Comparison of ENCODE assay signal across 12 cellular contexts in the genomic region with DNA sequence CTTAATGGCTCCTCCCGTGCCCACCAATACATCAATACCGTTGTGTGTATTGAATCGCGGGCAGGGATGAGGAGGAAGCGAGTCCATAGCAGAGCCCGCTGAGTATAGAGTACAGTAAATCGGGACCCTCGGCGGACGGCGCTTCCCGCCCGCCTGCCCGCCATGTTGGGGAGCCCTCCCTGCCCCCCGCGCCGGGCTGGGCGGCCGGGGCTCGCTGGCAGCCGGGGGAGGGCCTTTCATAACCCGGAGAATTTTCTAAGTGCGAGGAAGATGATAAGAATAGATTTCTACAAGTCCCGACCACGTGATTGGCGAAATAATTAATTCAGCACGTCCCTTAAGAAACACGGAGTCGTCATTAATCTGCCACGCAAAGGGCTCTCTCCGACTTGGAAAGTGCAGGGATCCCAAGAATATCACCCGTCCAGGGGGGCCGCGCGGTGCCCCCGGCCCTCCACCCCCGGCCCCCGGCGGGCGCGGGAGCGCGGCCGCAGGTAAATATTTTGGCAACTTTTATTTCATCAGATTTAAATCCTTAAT. TPM values are rescaled to one million over a fixed set of nuclear protein-coding genes. Genes with fewer than 3 reads are reported as not detected.
DNase-seq lines count a peak whose midpoint lies in the region; ATAC-seq and TF ChIP-seq lines count a peak whose summit lies in the region.
"Had no signal": no experiment of that assay in that cellular context is flagged by ENCODE, and none has a peak within 500 bp of the region (broad histone marks: within the 10 kb centered on the region; RNA-seq: fewer than 3 reads in every experiment).

TSS of gene HOXD3 (plus strand) at position 349 of the 540 bp plus-strand sequence. CDS start 11,808 bp downstream, outside the sequence.

- TF ChIP-seq RAD21 in SK-N-SH (IDR thresholded peaks at IDR 0.05; ENCODE audit: low read length) = no peak

- H3K4me3 Mint-ChIP-seq in activated CD4-positive, alpha-beta T cell treated with anti-CD3 and anti-CD28 coated beads, Interleukin-2, amount 10 ng/mL, durations not matched to agents 7 days and 5 days = peak within 1 kb of the TSS; percentile 43
- H3K4me3 Mint-ChIP-seq in stimulated activated naive CD8-positive, alpha-beta T cell treated with anti-CD3 and anti-CD28 coated beads, Interleukin-15, amount 100 ng/mL, for 72 hours = peak within 1 kb of the TSS; percentile 59 to 68
- H3K4me3 Mint-ChIP-seq in natural killer cell = no peak within 1 kb of the TSS

- peak within 1 kb of the TSS; percentile 54 to 71 for H3K4me3 ChIP-seq in SK-N-SH (ENCODE audit: low read depth in 2 of 2, low read length in 1 of 2)
- peak within 1 kb of the TSS; percentile 18 for H3K4me3 ChIP-seq in iPS-15b (ENCODE audit: low read depth, low read length)
- H3K4me3 ChIP-seq: BLaER1 had no signal

- peak within 1 kb of the TSS; percentile 86 for H2AFZ ChIP-seq in SK-N-SH (ENCODE audit: low read depth)

- peak within 1 kb of the TSS; percentile 63 for H3K27ac Mint-ChIP-seq in activated CD4-positive, alpha-beta T cell treated with anti-CD3 and anti-CD28 coated beads, Interleukin-2, amount 10 ng/mL, durations not matched to agents 7 days and 5 days
- no peak within 1 kb of the TSS for H3K27ac Mint-ChIP-seq in stimulated activated naive CD8-positive, alpha-beta T cell treated with anti-CD3 and anti-CD28 coated beads, Interleukin-15, amount 100 ng/mL, for 72 hours
- H3K27ac Mint-ChIP-seq in natural killer cell = no peak within 1 kb of the TSS

- H3K36me3 ChIP-seq in SK-N-SH (replicated peaks in 1 of 2; ENCODE audit: control insufficient read depth in 1 of 2, insufficient read depth in 2 of 2, low read length in 1 of 2) = peaks cover 0 to 27% of the 10 kb centered on the region in 2 experiments
- no peaks in the 10 kb centered on the region for H3K36me3 ChIP-seq in iPS-15b (ENCODE audit: control insufficient read depth, insufficient read depth, low read length)
- H3K36me3 ChIP-seq: BLaER1 had no signal

- peak within 1 kb of the TSS; percentile 81 for H3K4me2 ChIP-seq in SK-N-SH
- H3K4me2 ChIP-seq: BLaER1 had no signal

- 15% methylated on average over 26 of the region's 44 CpGs for WGBS in SK-N-SH (ENCODE audit: low lambda C conversion rate)

- no peaks in the 10 kb centered on the region for H3K79me2 ChIP-seq in SK-N-SH (ENCODE audit: insufficient read depth)

- CTCF ChIA-PET in activated CD4-positive, alpha-beta T cell treated with anti-CD3 and anti-CD28 coated beads, Interleukin-2, amount 10 ng/mL, durations not matched to agents 7 days and 5 days (lab: Charles Lee) = interaction anchor here (1.3 kb wide), 1 partner anchor 30 kb away, joined by 4 read pairs; no protein-coding TSS in a partner anchor
- CTCF ChIA-PET in SK-N-SH (lab: Yijun Ruan, JAX) = interaction anchor here (1.2 to 6.2 kb wide), 4 partner anchors 12 to 397 kb away, joined by 4 to 53 read pairs (median 10); no protein-coding TSS in a partner anchor

- peaks cover 5% of the 10 kb centered on the region for H3K36me3 Mint-ChIP-seq in activated CD4-positive, alpha-beta T cell treated with anti-CD3 and anti-CD28 coated beads, Interleukin-2, amount 10 ng/mL, durations not matched to agents 7 days and 5 days (ENCODE audit: low read depth)
- no peaks in the 10 kb centered on the region for H3K36me3 Mint-ChIP-seq in natural killer cell

- intact Hi-C loops in natural killer cell (cut with micrococcal nuclease) = no loop called here

- peak within 1 kb of the TSS in 1 of 2 experiments; percentile 89; a peak in 2 of 4 replicates for H3K27ac ChIP-seq in SK-N-SH (ENCODE audit: low read depth in 2 of 2, low read length in 1 of 2)
- H3K27ac ChIP-seq: BLaER1 had no signal

- peaks cover 0 to 8% of the 10 kb centered on the region in 2 experiments; a peak in 2 of 4 replicates for H3K4me1 ChIP-seq in SK-N-SH (ENCODE audit: control insufficient read depth in 1 of 2, insufficient read depth in 2 of 2, low read depth in 1 of 2, low read length in 1 of 2)
- peaks cover 2% of the 10 kb centered on the region for H3K4me1 ChIP-seq in iPS-15b (ENCODE audit: control insufficient read depth, insufficient read depth, low read length)
- H3K4me1 ChIP-seq: BLaER1 had no signal

- peaks cover 6% of the 10 kb centered on the region for H3K4me1 Mint-ChIP-seq in activated CD4-positive, alpha-beta T cell treated with anti-CD3 and anti-CD28 coated beads, Interleukin-2, amount 10 ng/mL, durations not matched to agents 7 days and 5 days
- peaks cover 43% of the 10 kb centered on the region for H3K4me1 Mint-ChIP-seq in stimulated activated naive CD8-positive, alpha-beta T cell treated with anti-CD3 and anti-CD28 coated beads, Interleukin-15, amount 100 ng/mL, for 72 hours
- H3K4me1 Mint-ChIP-seq in natural killer cell = peaks cover 0 to 5% of the 10 kb centered on the region in 2 donors

- H3F3A ChIP-seq in SK-N-SH (replicated peaks; ENCODE audit: insufficient read depth) = no peaks in the 10 kb centered on the region

- POLR2A ChIA-PET in activated CD4-positive, alpha-beta T cell treated with anti-CD3 and anti-CD28 coated beads, Interleukin-2, amount 10 ng/mL, durations not matched to agents 7 days and 5 days (lab: Charles Lee) = no interaction called here
- POLR2A ChIA-PET in SK-N-SH (lab: Yijun Ruan, JAX) = interaction anchor here (2.3 kb wide), 2 partner anchors 21 to 298 kb away, joined by 5 to 9 read pairs; no protein-coding TSS in a partner anchor

- no peak for TF ChIP-seq CTCF in SK-N-SH (IDR thresholded peaks at IDR 0.05)
- TF ChIP-seq CTCF in natural killer cell (IDR thresholded peaks at IDR 0.05) = no peak

- peak within 1 kb of the TSS; percentile 51; the same call in 1 of the 2 replicates for H3K9ac ChIP-seq in SK-N-SH
- H3K9ac ChIP-seq in iPS-15b (ENCODE audit: low read depth, low read length) = no peak within 1 kb of the TSS
- H3K9ac ChIP-seq: BLaER1 had no signal

- TF ChIP-seq EP300 in SK-N-SH (IDR thresholded peaks at IDR 0.05; ENCODE audit: borderline replicate concordance in 1 of 2, low read depth in 1 of 2, low read length in 1 of 2) = no peak

- H3K27me3 ChIP-seq in SK-N-SH (ENCODE audit: insufficient read depth) (no peaks in the 10 kb centered on the region), iPS-15b (ENCODE audit: control insufficient read depth, insufficient read depth, low read length) (peaks cover 100% of the 10 kb centered on the region)

- H3K27me3 Mint-ChIP-seq in activated CD4-positive, alpha-beta T cell treated with anti-CD3 and anti-CD28 coated beads, Interleukin-2, amount 10 ng/mL, durations not matched to agents 7 days and 5 days = peaks cover 87% of the 10 kb centered on the region
- peaks cover 99% of the 10 kb centered on the region for H3K27me3 Mint-ChIP-seq in stimulated activated naive CD8-positive, alpha-beta T cell treated with anti-CD3 and anti-CD28 coated beads, Interleukin-15, amount 100 ng/mL, for 72 hours
- H3K27me3 Mint-ChIP-seq in natural killer cell (ENCODE audit: low read depth in 2 of 2) = peaks cover 57 to 60% of the 10 kb centered on the region in 2 donors

- H3K9me2 ChIP-seq in SK-N-SH = no peaks in the 10 kb centered on the region

- H4K20me1 ChIP-seq in SK-N-SH (ENCODE audit: insufficient read depth) = no peaks in the 10 kb centered on the region
- H4K20me1 ChIP-seq: BLaER1 had no signal

- no peak for ATAC-seq in stimulated activated naive CD8-positive, alpha-beta T cell treated with anti-CD3 and anti-CD28 coated beads, Interleukin-15, amount 100 ng/mL, for 72 hours
- ATAC-seq in GM19467 (IDR thresholded peaks at IDR 0.05; ENCODE audit: unreplicated experiment) (no peak), natural killer cell (no peak)

- no peaks in the 10 kb centered on the region for H3K9me3 Mint-ChIP-seq in activated CD4-positive, alpha-beta T cell treated with anti-CD3 and anti-CD28 coated beads, Interleukin-2, amount 10 ng/mL, durations not matched to agents 7 days and 5 days
- H3K9me3 Mint-ChIP-seq in stimulated activated naive CD8-positive, alpha-beta T cell treated with anti-CD3 and anti-CD28 coated beads, Interleukin-15, amount 100 ng/mL, for 72 hours = no peaks in the 10 kb centered on the region
- H3K9me3 Mint-ChIP-seq in natural killer cell = no peaks in the 10 kb centered on the region

- no peak for DNase-seq in activated CD4-positive, alpha-beta T cell treated with anti-CD3 and anti-CD28 coated beads, Interleukin-2, amount 10 ng/mL, durations not matched to agents 7 days and 5 days
- no peak for DNase-seq in activated CD4-positive, alpha-beta T cell treated with anti-CD3 and anti-CD28 coated beads, Interleukin-2, amount 50 U/mL, for 1 hour
- DNase-seq in SK-N-SH (peak; percentile 84), natural killer cell (no peak), putamen (ENCODE audit: low spot score) (no peak)
- no peak for DNase-seq in stimulated activated naive CD8-positive, alpha-beta T cell treated with anti-CD3 and anti-CD28 coated beads, Interleukin-15, amount 100 ng/mL, for 72 hours
- DNase-seq: amniotic stem cell, foreskin fibroblast had no signal

- H3K9me3 ChIP-seq in SK-N-SH (no peaks in the 10 kb centered on the region), iPS-15b (ENCODE audit: control insufficient read depth, insufficient read depth, low read length) (no peaks in the 10 kb centered on the region)

TF ChIP-seq in SK-N-SH, 30 proteins besides CTCF, POLR2A, EP300 and RAD21:
- TF ChIP-seq USF1 (IDR thresholded peaks at IDR 0.05; ENCODE audit: borderline replicate concordance, low read depth) (peak; percentile 51; the same call in 1 of the 2 replicates), SMC3 (IDR thresholded peaks at IDR 0.05; ENCODE audit: low read depth, low read length) (no peak), NFIC (IDR thresholded peaks at IDR 0.05; ENCODE audit: borderline replicate concordance) (no peak)

RNA-seq across cellular contexts. Expression of gene HOXD3, which starts in this region (rescaled TPM):
- not detected for total RNA-seq in activated CD4-positive, alpha-beta T cell treated with anti-CD3 and anti-CD28 coated beads, Interleukin-2, amount 10 ng/mL, durations not matched to agents 7 days and 5 days
- 0.80 and 0.81 TPM in 2 replicates for polyA plus RNA-seq in SK-N-SH (2012; rRNA removed)
- 0.62 and 0.88 TPM in 2 replicates for polyA plus RNA-seq in SK-N-SH (2012; cell fraction: cytosol; rRNA removed)
- polyA plus RNA-seq in SK-N-SH (2012; cell fraction: nucleus; rRNA removed) = 1.4 and 3.9 TPM in 2 replicates
- not detected for total RNA-seq in natural killer cell
- polyA plus RNA-seq: neural cell had no signal
